In genomic region chr2:156333274-156333950, GRCh38 we compare ENCODE assay signal across 8 cellular contexts. TPM values are rescaled to one million over a fixed set of nuclear protein-coding genes. Genes with fewer than 3 reads are reported as not detected.
DNase-seq lines count a peak whose midpoint lies in the region; ATAC-seq and TF ChIP-seq lines count a peak whose summit lies in the region.

No MANE protein-coding gene starts in this region.

- peak overlapping the region; percentile 59 for H3K4me3 ChIP-seq in NT2/D1 (ENCODE audit: insufficient read length, low read depth)
- peak overlapping the region; percentile 66 to 86 (median 80) for H3K4me3 ChIP-seq in mammary epithelial cell (replicated peaks in 1 of 3; ENCODE audit: insufficient read depth in 1 of 3, low read depth in 2 of 3, low read length in 3 of 3)
- H3K4me3 ChIP-seq in lung: peak overlapping the region; percentile 77
- peak overlapping the region; percentile 87 to 89 for H3K4me3 ChIP-seq in tibial artery

- peaks cover 25% of the 10 kb centered on the region for H3K36me3 Mint-ChIP-seq in activated CD4-positive, alpha-beta T cell treated with anti-CD3 and anti-CD28 coated beads, Interleukin-2, amount 10 ng/mL, durations not matched to agents 24 days and 14 days (ENCODE audit: low read depth)

- DNase-seq in activated CD4-positive, alpha-beta T cell treated with anti-CD3 and anti-CD28 coated beads, Interleukin-2, amount 10 ng/mL, durations not matched to agents 24 days and 14 days: no peak
- DNase-seq in activated CD4-positive, alpha-beta T cell treated with anti-CD3 and anti-CD28 coated beads for 4 hours: no peak
- DNase-seq in NT2/D1 (ENCODE audit: low read depth, low spot score) (no peak), mammary epithelial cell (peak; percentile 32), lung (ENCODE audit: low spot score) (no peak), tibial artery (no peak), HPDE6-E6E7 (ENCODE audit: extremely low spot score) (no peak)

- dilution Hi-C loops in mammary epithelial cell (cut with HindIII; ENCODE audit: low sequenced_read_pairs): no loop called here

- H3K36me3 ChIP-seq in NT2/D1 (ENCODE audit: insufficient read depth, insufficient read length, low read length): peaks cover 4% of the 10 kb centered on the region
- H3K36me3 ChIP-seq in mammary epithelial cell (ENCODE audit: insufficient read depth, low read length): no peaks in the 10 kb centered on the region
- peaks cover 0 to 5% of the 10 kb centered on the region in 2 donors for H3K36me3 ChIP-seq in lung (ENCODE audit: control insufficient read depth in 2 of 2, insufficient read depth in 2 of 2, low read length in 2 of 2)
- H3K36me3 ChIP-seq in tibial artery: peaks cover 9 to 15% (median 11%) of the 10 kb centered on the region in 3 donors

- intact Hi-C loops in activated CD4-positive, alpha-beta T cell treated with anti-CD3 and anti-CD28 coated beads, Interleukin-2, amount 10 ng/mL, durations not matched to agents 24 days and 14 days (cut with micrococcal nuclease): loop anchor here (1.0 to 5.0 kb wide), 3 partner anchors 8 to 956 kb away; no protein-coding TSS in a partner anchor
- intact Hi-C loops in mammary epithelial cell (cut with micrococcal nuclease): loop anchor here (5.0 kb wide), 2 partner anchors 221 to 956 kb away; no protein-coding TSS in a partner anchor
- intact Hi-C loops in tibial artery (cut with DNase I; ENCODE audit: low total_unique reads): loop anchor here (5.0 kb wide), 2 partner anchors 69 to 104 kb away; partner anchors contain the start of gene GPD2

- 3% methylated on average over 20 of the region's 28 CpGs for WGBS in mammary epithelial cell (ENCODE audit: low coverage, missing lambda C conversion rate)
- 0 to 1% methylated on average over 24 to 28 of the region's 28 CpGs for WGBS in lung, 2 donors

- peaks cover 52% of the 10 kb centered on the region for H3K4me1 Mint-ChIP-seq in activated CD4-positive, alpha-beta T cell treated with anti-CD3 and anti-CD28 coated beads, Interleukin-2, amount 10 ng/mL, durations not matched to agents 24 days and 14 days

- TF ChIP-seq CTCF in mammary epithelial cell (conservative IDR thresholded peaks at IDR 0.05 in 1 of 2, IDR thresholded peaks at IDR 0.05 in 1 of 2; ENCODE audit: extremely low read depth in 1 of 2, insufficient read depth in 1 of 2, low read depth in 1 of 2, low read length in 2 of 2) (no peak), lung (IDR thresholded peaks at IDR 0.05; ENCODE audit: control extremely low read depth, extremely low read depth) (no peak), tibial artery (IDR thresholded peaks at IDR 0.05) (no peak)

- H3K9me3 ChIP-seq in NT2/D1 (ENCODE audit: insufficient read depth, low read length) (no peaks in the 10 kb centered on the region), mammary epithelial cell (replicated peaks; ENCODE audit: insufficient read depth, low read length) (no peaks in the 10 kb centered on the region), lung (ENCODE audit: control insufficient read depth in 2 of 2, insufficient read depth in 1 of 2, low read length in 1 of 2) (no peaks in the 10 kb centered on the region), tibial artery (no peaks in the 10 kb centered on the region)

- peak overlapping the region; percentile 81 for H3K4me3 Mint-ChIP-seq in activated CD4-positive, alpha-beta T cell treated with anti-CD3 and anti-CD28 coated beads, Interleukin-2, amount 10 ng/mL, durations not matched to agents 24 days and 14 days

- peak; percentile 13 for ATAC-seq in HG02588 (IDR thresholded peaks at IDR 0.05; ENCODE audit: unreplicated experiment)
- ATAC-seq in lung (ENCODE audit: insufficient read depth, low FRiP score): peak; percentile 3

- in situ Hi-C loops in mammary epithelial cell (cut with MboI; ENCODE audit: low sequenced_read_pairs in 2 of 2): loop anchor here in 1 of 2 donors (25.0 kb wide), 2 partner anchors 104 to 554 kb away; partner anchors contain the start of gene GPD2

- peak overlapping the region; percentile 95 for H3K27ac ChIP-seq in mammary epithelial cell (ENCODE audit: insufficient read depth, low read depth, low read length)
- H3K27ac ChIP-seq in lung (ENCODE audit: low read depth in 1 of 2, low read length in 1 of 2): peak overlapping the region; percentile 96 to 100
- H3K27ac ChIP-seq in tibial artery: peak overlapping the region; percentile 99 to 100

- H3K27me3 ChIP-seq in NT2/D1 (ENCODE audit: insufficient read depth, insufficient read length) (peaks cover 35% of the 10 kb centered on the region), mammary epithelial cell (ENCODE audit: insufficient read depth, low read length) (no peaks in the 10 kb centered on the region), lung (ENCODE audit: control insufficient read depth, insufficient read depth) (no peaks in the 10 kb centered on the region), tibial artery (no peaks in the 10 kb centered on the region)

- H3K27me3 Mint-ChIP-seq in activated CD4-positive, alpha-beta T cell treated with anti-CD3 and anti-CD28 coated beads, Interleukin-2, amount 10 ng/mL, durations not matched to agents 24 days and 14 days: peaks cover 7% of the 10 kb centered on the region

- H3K9me3 Mint-ChIP-seq in activated CD4-positive, alpha-beta T cell treated with anti-CD3 and anti-CD28 coated beads, Interleukin-2, amount 10 ng/mL, durations not matched to agents 24 days and 14 days: no peaks in the 10 kb centered on the region

- peak overlapping the region; percentile 87 for H3K9ac ChIP-seq in NT2/D1 (ENCODE audit: insufficient read length, low read depth)
- H3K9ac ChIP-seq in mammary epithelial cell (ENCODE audit: insufficient read depth, low read length): peak overlapping the region; percentile 96

- no peaks in the 10 kb centered on the region for H4K20me1 ChIP-seq in mammary epithelial cell (ENCODE audit: insufficient read depth, low read length)

- no peaks in the 10 kb centered on the region for H3K79me2 ChIP-seq in mammary epithelial cell (ENCODE audit: insufficient read depth, low read length)

- peak overlapping the region; percentile 97 for H3K4me2 ChIP-seq in mammary epithelial cell (ENCODE audit: insufficient read depth, low read depth, low read length)

- CTCF ChIA-PET in mammary epithelial cell (lab: Charles Lee; ENCODE audit: low non-redundant PET): no interaction called here

- no TSS peak for BruUV-seq in mammary epithelial cell (replicated peaks; lab: Mats Ljungman, UMichigan)

- H3K27ac Mint-ChIP-seq in activated CD4-positive, alpha-beta T cell treated with anti-CD3 and anti-CD28 coated beads, Interleukin-2, amount 10 ng/mL, durations not matched to agents 24 days and 14 days: peak overlapping the region; percentile 99

- H3K4me1 ChIP-seq in NT2/D1 (ENCODE audit: insufficient read depth, insufficient read length) (no peaks in the 10 kb centered on the region), mammary epithelial cell (ENCODE audit: insufficient read depth, low read length) (peaks cover 23% of the 10 kb centered on the region), lung (ENCODE audit: control insufficient read depth in 2 of 2, insufficient read depth in 2 of 2, low read length in 2 of 2) (peaks cover 3 to 7% of the 10 kb centered on the region in 2 donors), tibial artery (peaks cover 0 to 6% (median 6%) of the 10 kb centered on the region in 4 donors)

- peak overlapping the region; percentile 90 for H2AFZ ChIP-seq in mammary epithelial cell (ENCODE audit: low read depth, low read length)

RNA-seq across cellular contexts. Expression of gene NR4A2, which starts 0.9 kb away (rescaled TPM):
- total RNA-seq in activated CD4-positive, alpha-beta T cell treated with anti-CD3 and anti-CD28 coated beads, Interleukin-2, amount 10 ng/mL, durations not matched to agents 24 days and 14 days: 13.2 and 14.1 TPM in 2 replicates
- total RNA-seq in mammary epithelial cell (1 to 10 TPM in 1 of 2 donors, under 1 TPM in 1; 0.50 to 1.3 TPM), lung (1 to 10 TPM; 4.2 to 7.9 TPM)
- polyA plus RNA-seq in mammary epithelial cell (0.26 TPM), lung (1 to 10 TPM; 3.7 to 7.0 TPM)
- polyA minus RNA-seq in mammary epithelial cell: not detected
